Comparison of ENCODE assay signal across 19 cellular contexts in the genomic region with DNA sequence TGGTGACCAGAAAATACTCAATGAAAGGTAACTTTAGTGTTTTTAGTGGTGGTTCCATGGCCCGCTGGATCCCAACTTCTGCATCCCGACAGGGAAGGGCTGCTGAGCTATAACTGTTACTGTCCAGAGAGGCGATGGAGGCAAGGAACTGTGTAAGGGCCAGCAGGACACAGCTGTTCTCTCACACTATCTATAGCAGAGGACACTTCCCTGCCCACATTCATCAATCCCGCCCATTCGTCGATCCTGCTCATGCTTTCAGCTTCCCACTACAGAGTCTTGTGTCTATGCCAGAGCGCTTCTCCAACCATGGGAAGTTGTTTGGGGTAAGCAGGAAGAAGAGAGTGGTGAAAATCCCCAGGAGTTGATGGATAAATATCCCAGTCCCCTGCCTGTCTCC. TPM values are rescaled to one million over a fixed set of nuclear protein-coding genes. Genes with fewer than 3 reads are reported as not detected.
"Had no signal": no experiment of that assay in that cellular context is flagged by ENCODE, and none has a peak within 500 bp of the region (broad histone marks: within the 10 kb centered on the region; RNA-seq: fewer than 3 reads in every experiment).

No MANE protein-coding gene starts in this region.

- H3K9me3 ChIP-seq: SJSA1 had no signal

- H3K36me3 ChIP-seq: SJSA1 had no signal

- H3K27me3 Mint-ChIP-seq: IgD-negative memory B cell had no signal

- H3K4me3 ChIP-seq: K562, SJSA1, SK-N-MC had no signal

- H3K4me3 Mint-ChIP-seq: IgD-negative memory B cell had no signal

- H3K9me3 Mint-ChIP-seq: IgD-negative memory B cell had no signal

- DNase-seq: Kasumi-1, MM.1S, NCI-H1436, NCI-H2029, NCI-H2081 treated with DMSO at 0.1 percent for 48 hours, NCI-H2171, NCI-H226, NCI-H446, NCI-H510A, NCI-H524 treated with DMSO at 0.1 percent for 48 hours, NCI-H774, Right ventricle myocardium superior, RPMI8226, SIG-M5 had no signal

- H3K27ac ChIP-seq: KMS-11, SJSA1, SK-N-MC had no signal

- H3K4me1 ChIP-seq: SJSA1 had no signal

- H3K27ac Mint-ChIP-seq: IgD-negative memory B cell had no signal

- H3K27me3 ChIP-seq: SJSA1 had no signal

RNA-seq across cellular contexts. Expression of a gene that starts 8.4 kb away (rescaled TPM):
- polyA plus RNA-seq: IgD-negative memory B cell had no signal
